1 cellular context compared by ENCODE assay signal in the genomic region with DNA sequence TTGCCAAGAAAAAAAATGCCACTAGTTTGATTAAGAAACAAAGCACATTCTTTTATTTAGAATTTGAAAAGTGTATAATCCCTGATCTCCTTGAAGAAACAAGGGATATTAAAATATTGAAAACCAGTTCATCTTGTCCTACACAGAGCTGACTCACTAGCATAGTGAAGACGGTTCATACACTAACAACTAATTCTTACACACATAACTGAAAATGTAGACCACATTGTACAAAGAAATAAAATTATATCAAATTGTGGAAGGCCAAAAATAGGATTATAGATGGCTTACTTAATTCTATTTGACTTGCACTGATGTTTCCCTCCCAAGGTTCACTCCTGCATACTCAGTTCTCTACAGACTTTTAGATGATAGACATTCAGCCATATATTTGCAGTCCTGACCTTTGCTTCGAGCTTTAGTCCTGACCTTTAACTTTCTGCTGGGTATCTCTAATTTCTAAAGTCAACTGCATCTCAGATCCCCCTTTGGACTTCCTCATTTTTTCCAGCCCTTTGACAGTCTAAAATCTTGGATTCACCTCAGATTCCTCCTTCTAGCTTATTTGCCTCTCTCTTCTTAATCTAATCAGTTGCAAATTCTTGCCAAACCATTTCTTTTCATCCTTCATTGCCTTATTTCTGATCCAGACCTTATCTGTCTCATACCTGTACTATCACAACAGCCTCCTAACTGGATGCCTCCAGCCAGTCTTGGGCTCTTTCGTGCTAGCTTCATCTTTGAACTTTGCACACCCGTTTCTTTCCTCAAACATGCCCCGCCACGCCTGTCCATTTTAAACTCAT.
A peak's percentile ranks its signal among the peaks of the same experiment; 100 is the strongest.
TF ChIP-seq lines count a peak whose summit lies in the region.

No MANE protein-coding gene starts in this region.

TF ChIP-seq in HepG2, 621 proteins besides CTCF, POLR2A, EP300 and RAD21 (continues in another document):
- TF ChIP-seq MIXL1 (CRISPR knock-in tag; IDR thresholded peaks at IDR 0.05) (0 out of 2 replicates have a peak, but pooled peaks have one; percentile 9), RFXAP (CRISPR knock-in tag; IDR thresholded peaks at IDR 0.05; ENCODE audit: borderline replicate concordance) (no peak), BHLHE40 (IDR thresholded peaks at IDR 0.05; ENCODE audit: low read length) (no peak), ZMYM4 (CRISPR knock-in tag; IDR thresholded peaks at IDR 0.05) (peak; percentile 23; the same call in 1 of the 2 replicates), ZNF124 (CRISPR knock-in tag; IDR thresholded peaks at IDR 0.05) (no peak), PPARG (CRISPR knock-in tag; conservative IDR thresholded peaks at IDR 0.05) (peak; percentile 50; the same call in 1 of the 2 replicates), HOXA5 (CRISPR knock-in tag; IDR thresholded peaks at IDR 0.05) (no peak), HMG20A (CRISPR knock-in tag; IDR thresholded peaks at IDR 0.05; ENCODE audit: borderline replicate concordance) (peak; percentile 16; the same call in 1 of the 2 replicates), TRIM24 (CRISPR knock-in tag; IDR thresholded peaks at IDR 0.05) (no peak), PHF21A (CRISPR knock-in tag; IDR thresholded peaks at IDR 0.05) (peak; percentile 34; the same call in 1 of the 2 replicates), RXRB (CRISPR knock-in tag; IDR thresholded peaks at IDR 0.05; ENCODE audit: borderline replicate concordance) (peak; percentile 51; the same call in 1 of the 2 replicates), POLR2AphosphoS2 (IDR thresholded peaks at IDR 0.05; ENCODE audit: low read depth, low read length) (no peak), RARA (CRISPR knock-in tag; IDR thresholded peaks at IDR 0.05) (peak; percentile 4; the same call in 1 of the 2 replicates), ZNF564 (CRISPR knock-in tag; IDR thresholded peaks at IDR 0.05) (no peak), SOX5 (CRISPR knock-in tag; IDR thresholded peaks at IDR 0.05; ENCODE audit: borderline replicate concordance) (0 out of 2 replicates have a peak, but pooled peaks have one; percentile 13), GPN1 (CRISPR knock-in tag; IDR thresholded peaks at IDR 0.05; ENCODE audit: borderline replicate concordance) (no peak), ZNF205 (CRISPR knock-in tag; IDR thresholded peaks at IDR 0.05) (no peak), CCAR2 (optimal IDR thresholded peaks at IDR 0.05; ENCODE audit: low read depth, low read length) (no peak), ZNF766 (CRISPR knock-in tag; IDR thresholded peaks at IDR 0.05; ENCODE audit: borderline replicate concordance) (no peak), CHD4 (IDR thresholded peaks at IDR 0.05; ENCODE audit: borderline replicate concordance, low read length) (no peak), HNF4G (IDR thresholded peaks at IDR 0.05; ENCODE audit: borderline replicate concordance, low read depth, low read length) (peak; percentile 78), HNF4G (CRISPR knock-in tag; IDR thresholded peaks at IDR 0.05; ENCODE audit: borderline replicate concordance, low read depth) (0 out of 2 replicates have a peak, but pooled peaks have one; percentile 32)
- TF ChIP-seq, protein P1, sequence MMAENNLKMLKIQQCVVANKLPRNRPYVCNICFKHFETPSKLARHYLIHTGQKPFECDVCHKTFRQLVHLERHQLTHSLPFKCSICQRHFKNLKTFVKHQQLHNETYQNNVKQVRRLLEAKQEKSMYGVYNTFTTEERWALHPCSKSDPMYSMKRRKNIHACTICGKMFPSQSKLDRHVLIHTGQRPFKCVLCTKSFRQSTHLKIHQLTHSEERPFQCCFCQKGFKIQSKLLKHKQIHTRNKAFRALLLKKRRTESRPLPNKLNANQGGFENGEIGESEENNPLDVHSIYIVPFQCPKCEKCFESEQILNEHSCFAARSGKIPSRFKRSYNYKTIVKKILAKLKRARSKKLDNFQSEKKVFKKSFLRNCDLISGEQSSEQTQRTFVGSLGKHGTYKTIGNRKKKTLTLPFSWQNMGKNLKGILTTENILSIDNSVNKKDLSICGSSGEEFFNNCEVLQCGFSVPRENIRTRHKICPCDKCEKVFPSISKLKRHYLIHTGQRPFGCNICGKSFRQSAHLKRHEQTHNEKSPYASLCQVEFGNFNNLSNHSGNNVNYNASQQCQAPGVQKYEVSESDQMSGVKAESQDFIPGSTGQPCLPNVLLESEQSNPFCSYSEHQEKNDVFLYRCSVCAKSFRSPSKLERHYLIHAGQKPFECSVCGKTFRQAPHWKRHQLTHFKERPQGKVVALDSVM (CRISPR knock-in tag; IDR thresholded peaks at IDR 0.05) = peak; percentile 47; the same call in 1 of the 2 replicates
- TF ChIP-seq, protein P2, sequence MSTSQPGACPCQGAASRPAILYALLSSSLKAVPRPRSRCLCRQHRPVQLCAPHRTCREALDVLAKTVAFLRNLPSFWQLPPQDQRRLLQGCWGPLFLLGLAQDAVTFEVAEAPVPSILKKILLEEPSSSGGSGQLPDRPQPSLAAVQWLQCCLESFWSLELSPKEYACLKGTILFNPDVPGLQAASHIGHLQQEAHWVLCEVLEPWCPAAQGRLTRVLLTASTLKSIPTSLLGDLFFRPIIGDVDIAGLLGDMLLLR (CRISPR knock-in tag; IDR thresholded peaks at IDR 0.05) = no peak
- TF ChIP-seq, protein P3, sequence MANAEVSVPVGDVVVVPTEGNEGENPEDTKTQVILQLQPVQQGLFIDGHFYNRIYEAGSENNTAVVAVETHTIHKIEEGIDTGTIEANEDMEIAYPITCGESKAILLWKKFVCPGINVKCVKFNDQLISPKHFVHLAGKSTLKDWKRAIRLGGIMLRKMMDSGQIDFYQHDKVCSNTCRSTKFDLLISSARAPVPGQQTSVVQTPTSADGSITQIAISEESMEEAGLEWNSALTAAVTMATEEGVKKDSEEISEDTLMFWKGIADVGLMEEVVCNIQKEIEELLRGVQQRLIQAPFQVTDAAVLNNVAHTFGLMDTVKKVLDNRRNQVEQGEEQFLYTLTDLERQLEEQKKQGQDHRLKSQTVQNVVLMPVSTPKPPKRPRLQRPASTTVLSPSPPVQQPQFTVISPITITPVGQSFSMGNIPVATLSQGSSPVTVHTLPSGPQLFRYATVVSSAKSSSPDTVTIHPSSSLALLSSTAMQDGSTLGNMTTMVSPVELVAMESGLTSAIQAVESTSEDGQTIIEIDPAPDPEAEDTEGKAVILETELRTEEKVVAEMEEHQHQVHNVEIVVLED (CRISPR knock-in tag; IDR thresholded peaks at IDR 0.05; ENCODE audit: borderline replicate concordance) = peak; percentile 29; the same call in 1 of the 2 replicates
- TF ChIP-seq, protein P4, sequence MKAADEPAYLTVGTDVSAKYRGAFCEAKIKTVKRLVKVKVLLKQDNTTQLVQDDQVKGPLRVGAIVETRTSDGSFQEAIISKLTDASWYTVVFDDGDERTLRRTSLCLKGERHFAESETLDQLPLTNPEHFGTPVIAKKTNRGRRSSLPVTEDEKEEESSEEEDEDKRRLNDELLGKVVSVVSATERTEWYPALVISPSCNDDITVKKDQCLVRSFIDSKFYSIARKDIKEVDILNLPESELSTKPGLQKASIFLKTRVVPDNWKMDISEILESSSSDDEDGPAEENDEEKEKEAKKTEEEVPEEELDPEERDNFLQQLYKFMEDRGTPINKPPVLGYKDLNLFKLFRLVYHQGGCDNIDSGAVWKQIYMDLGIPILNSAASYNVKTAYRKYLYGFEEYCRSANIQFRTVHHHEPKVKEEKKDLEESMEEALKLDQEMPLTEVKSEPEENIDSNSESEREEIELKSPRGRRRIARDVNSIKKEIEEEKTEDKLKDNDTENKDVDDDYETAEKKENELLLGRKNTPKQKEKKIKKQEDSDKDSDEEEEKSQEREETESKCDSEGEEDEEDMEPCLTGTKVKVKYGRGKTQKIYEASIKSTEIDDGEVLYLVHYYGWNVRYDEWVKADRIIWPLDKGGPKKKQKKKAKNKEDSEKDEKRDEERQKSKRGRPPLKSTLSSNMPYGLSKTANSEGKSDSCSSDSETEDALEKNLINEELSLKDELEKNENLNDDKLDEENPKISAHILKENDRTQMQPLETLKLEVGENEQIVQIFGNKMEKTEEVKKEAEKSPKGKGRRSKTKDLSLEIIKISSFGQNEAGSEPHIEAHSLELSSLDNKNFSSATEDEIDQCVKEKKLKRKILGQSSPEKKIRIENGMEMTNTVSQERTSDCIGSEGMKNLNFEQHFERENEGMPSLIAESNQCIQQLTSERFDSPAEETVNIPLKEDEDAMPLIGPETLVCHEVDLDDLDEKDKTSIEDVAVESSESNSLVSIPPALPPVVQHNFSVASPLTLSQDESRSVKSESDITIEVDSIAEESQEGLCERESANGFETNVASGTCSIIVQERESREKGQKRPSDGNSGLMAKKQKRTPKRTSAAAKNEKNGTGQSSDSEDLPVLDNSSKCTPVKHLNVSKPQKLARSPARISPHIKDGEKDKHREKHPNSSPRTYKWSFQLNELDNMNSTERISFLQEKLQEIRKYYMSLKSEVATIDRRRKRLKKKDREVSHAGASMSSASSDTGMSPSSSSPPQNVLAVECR (CRISPR knock-in tag; IDR thresholded peaks at IDR 0.05; ENCODE audit: borderline replicate concordance) = peak; percentile 24; the same call in 1 of the 2 replicates
- TF ChIP-seq, protein P5, sequence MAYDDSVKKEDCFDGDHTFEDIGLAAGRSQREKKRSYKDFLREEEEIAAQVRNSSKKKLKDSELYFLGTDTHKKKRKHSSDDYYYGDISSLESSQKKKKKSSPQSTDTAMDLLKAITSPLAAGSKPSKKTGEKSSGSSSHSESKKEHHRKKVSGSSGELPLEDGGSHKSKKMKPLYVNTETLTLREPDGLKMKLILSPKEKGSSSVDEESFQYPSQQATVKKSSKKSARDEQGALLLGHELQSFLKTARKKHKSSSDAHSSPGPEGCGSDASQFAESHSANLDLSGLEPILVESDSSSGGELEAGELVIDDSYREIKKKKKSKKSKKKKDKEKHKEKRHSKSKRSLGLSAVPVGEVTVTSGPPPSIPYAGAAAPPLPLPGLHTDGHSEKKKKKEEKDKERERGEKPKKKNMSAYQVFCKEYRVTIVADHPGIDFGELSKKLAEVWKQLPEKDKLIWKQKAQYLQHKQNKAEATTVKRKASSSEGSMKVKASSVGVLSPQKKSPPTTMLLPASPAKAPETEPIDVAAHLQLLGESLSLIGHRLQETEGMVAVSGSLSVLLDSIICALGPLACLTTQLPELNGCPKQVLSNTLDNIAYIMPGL (CRISPR knock-in tag; IDR thresholded peaks at IDR 0.05; ENCODE audit: borderline replicate concordance in 1 of 2, low read depth in 1 of 2) = no peak
- TF ChIP-seq, protein P6, sequence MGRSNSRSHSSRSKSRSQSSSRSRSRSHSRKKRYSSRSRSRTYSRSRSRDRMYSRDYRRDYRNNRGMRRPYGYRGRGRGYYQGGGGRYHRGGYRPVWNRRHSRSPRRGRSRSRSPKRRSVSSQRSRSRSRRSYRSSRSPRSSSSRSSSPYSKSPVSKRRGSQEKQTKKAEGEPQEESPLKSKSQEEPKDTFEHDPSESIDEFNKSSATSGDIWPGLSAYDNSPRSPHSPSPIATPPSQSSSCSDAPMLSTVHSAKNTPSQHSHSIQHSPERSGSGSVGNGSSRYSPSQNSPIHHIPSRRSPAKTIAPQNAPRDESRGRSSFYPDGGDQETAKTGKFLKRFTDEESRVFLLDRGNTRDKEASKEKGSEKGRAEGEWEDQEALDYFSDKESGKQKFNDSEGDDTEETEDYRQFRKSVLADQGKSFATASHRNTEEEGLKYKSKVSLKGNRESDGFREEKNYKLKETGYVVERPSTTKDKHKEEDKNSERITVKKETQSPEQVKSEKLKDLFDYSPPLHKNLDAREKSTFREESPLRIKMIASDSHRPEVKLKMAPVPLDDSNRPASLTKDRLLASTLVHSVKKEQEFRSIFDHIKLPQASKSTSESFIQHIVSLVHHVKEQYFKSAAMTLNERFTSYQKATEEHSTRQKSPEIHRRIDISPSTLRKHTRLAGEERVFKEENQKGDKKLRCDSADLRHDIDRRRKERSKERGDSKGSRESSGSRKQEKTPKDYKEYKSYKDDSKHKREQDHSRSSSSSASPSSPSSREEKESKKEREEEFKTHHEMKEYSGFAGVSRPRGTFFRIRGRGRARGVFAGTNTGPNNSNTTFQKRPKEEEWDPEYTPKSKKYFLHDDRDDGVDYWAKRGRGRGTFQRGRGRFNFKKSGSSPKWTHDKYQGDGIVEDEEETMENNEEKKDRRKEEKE (IDR thresholded peaks at IDR 0.05) = no peak
- TF ChIP-seq, protein P7, sequence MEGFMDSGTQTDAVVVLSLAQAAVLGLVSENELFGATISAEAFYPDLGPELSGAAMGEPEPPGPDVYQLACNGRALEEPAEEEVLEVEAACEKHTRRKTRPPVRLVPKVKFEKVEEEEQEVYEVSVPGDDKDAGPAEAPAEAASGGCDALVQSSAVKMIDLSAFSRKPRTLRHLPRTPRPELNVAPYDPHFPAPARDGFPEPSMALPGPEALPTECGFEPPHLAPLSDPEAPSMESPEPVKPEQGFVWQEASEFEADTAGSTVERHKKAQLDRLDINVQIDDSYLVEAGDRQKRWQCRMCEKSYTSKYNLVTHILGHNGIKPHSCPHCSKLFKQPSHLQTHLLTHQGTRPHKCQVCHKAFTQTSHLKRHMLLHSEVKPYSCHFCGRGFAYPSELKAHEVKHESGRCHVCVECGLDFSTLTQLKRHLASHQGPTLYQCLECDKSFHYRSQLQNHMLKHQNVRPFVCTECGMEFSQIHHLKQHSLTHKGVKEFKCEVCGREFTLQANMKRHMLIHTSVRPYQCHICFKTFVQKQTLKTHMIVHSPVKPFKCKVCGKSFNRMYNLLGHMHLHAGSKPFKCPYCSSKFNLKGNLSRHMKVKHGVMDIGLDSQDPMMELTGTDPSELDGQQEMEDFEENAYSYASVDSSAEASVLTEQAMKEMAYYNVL (CRISPR knock-in tag; IDR thresholded peaks at IDR 0.05; ENCODE audit: borderline replicate concordance) = peak; percentile 53; the same call in 1 of the 2 replicates
- TF ChIP-seq, protein P8, sequence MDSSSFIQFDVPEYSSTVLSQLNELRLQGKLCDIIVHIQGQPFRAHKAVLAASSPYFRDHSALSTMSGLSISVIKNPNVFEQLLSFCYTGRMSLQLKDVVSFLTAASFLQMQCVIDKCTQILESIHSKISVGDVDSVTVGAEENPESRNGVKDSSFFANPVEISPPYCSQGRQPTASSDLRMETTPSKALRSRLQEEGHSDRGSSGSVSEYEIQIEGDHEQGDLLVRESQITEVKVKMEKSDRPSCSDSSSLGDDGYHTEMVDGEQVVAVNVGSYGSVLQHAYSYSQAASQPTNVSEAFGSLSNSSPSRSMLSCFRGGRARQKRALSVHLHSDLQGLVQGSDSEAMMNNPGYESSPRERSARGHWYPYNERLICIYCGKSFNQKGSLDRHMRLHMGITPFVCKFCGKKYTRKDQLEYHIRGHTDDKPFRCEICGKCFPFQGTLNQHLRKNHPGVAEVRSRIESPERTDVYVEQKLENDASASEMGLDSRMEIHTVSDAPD (CRISPR knock-in tag; IDR thresholded peaks at IDR 0.05) = no peak
- TF ChIP-seq, protein P9, sequence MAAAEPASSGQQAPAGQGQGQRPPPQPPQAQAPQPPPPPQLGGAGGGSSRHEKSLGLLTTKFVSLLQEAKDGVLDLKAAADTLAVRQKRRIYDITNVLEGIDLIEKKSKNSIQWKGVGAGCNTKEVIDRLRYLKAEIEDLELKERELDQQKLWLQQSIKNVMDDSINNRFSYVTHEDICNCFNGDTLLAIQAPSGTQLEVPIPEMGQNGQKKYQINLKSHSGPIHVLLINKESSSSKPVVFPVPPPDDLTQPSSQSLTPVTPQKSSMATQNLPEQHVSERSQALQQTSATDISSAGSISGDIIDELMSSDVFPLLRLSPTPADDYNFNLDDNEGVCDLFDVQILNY (CRISPR knock-in tag; conservative IDR thresholded peaks at IDR 0.05) = no peak
